In the genomic region with DNA sequence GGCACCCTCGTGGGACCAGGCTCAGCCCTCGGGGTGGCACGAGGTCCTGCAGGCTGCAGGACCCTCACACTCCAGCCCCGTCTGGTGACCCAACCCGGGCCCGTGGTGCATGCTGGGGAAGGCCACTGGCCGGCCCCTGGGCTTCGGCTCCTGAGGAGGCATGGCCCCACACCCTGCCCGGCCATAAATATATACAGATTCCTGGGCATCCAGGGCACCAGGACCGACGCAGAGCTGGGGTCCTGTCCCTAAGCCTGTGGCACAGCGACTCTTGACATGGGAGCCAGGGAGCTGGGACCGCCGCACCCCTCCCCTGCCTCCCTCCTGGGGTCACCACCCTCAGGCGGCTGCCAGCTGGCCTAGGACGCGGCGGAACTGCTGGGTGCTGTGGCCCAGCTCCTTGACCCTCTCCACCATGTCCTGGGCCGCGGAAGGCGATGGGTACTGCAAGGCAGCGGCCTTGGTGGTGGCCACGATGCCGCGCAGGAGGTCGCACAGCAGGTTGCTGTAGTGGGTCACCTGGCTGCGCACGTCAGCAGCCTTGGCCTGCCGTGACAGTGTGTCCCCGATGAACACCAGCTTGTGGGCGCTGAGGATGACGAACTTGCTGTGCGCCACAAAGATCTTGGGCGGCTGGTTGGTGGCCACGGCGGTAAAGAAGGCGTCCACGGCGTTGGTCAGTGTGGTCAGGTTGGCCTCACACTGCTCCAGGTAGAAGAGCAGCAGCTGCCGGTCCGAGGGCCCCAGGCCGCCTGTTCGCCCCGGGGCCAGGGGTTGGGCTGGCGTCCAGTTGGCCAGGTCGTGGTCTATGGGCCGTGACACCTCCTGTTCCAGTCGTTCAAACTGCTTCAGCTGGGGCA, we compare ENCODE assay signal across 15 cellular contexts. TPM values are rescaled to one million over a fixed set of nuclear protein-coding genes. Genes with fewer than 3 reads are reported as not detected.
"Had no signal": no experiment of that assay in that cellular context is flagged by ENCODE, and none has a peak within 500 bp of the region (broad histone marks: within the 10 kb centered on the region; RNA-seq: fewer than 3 reads in every experiment).

No MANE protein-coding gene starts in this region.

- DNase-seq: activated CD4-positive, CD25-positive, alpha-beta regulatory T cell treated with anti-CD3 and anti-CD28 coated beads, Interleukin-2, amount 50 U/mL, for 72 hours; activated naive CD4-positive, alpha-beta T cell treated with anti-CD3 and anti-CD28 coated beads for 36 hours; activated naive CD8-positive, alpha-beta T cell treated with anti-CD3 and anti-CD28 coated beads, Interleukin-2, amount 50 U/mL, for 24 hours; esophagus squamous epithelium; naive thymus-derived CD8-positive, alpha-beta T cell; posterior cingulate gyrus had no signal

- H3K27ac Mint-ChIP-seq: activated naive CD4-positive, alpha-beta T cell treated with anti-CD3 and anti-CD28 coated beads for 36 hours; activated naive CD8-positive, alpha-beta T cell treated with anti-CD3 and anti-CD28 coated beads, Interleukin-2, amount 50 U/mL, for 24 hours; stimulated activated naive CD8-positive, alpha-beta T cell treated with anti-CD3 and anti-CD28 coated beads, Interleukin-15, Interleukin-2, amounts not matched to agents 100 ng/mL and 50 ng/mL, for 24 hours had no signal

- H3K9me3 Mint-ChIP-seq: activated naive CD4-positive, alpha-beta T cell treated with anti-CD3 and anti-CD28 coated beads for 36 hours; activated naive CD8-positive, alpha-beta T cell treated with anti-CD3 and anti-CD28 coated beads, Interleukin-2, amount 50 U/mL, for 24 hours; naive thymus-derived CD8-positive, alpha-beta T cell; stimulated activated naive CD8-positive, alpha-beta T cell treated with anti-CD3 and anti-CD28 coated beads, Interleukin-15, Interleukin-2, amounts not matched to agents 100 ng/mL and 50 ng/mL, for 24 hours had no signal

- H3K9me3 ChIP-seq: esophagus squamous epithelium, mucosa of descending colon, neutrophil had no signal

- H3K36me3 Mint-ChIP-seq: naive thymus-derived CD8-positive, alpha-beta T cell had no signal

- H3K4me3 Mint-ChIP-seq: activated naive CD4-positive, alpha-beta T cell treated with anti-CD3 and anti-CD28 coated beads for 36 hours; activated naive CD8-positive, alpha-beta T cell treated with anti-CD3 and anti-CD28 coated beads, Interleukin-2, amount 50 U/mL, for 24 hours; naive thymus-derived CD8-positive, alpha-beta T cell; stimulated activated naive CD8-positive, alpha-beta T cell treated with anti-CD3 and anti-CD28 coated beads, Interleukin-15, Interleukin-2, amounts not matched to agents 100 ng/mL and 50 ng/mL, for 24 hours had no signal

- H3K36me3 ChIP-seq: neutrophil had no signal

- H3K4me3 ChIP-seq: esophagus squamous epithelium, mucosa of descending colon had no signal

- H3K27ac ChIP-seq: esophagus squamous epithelium, neutrophil had no signal

- ATAC-seq: activated naive CD8-positive, alpha-beta T cell treated with anti-CD3 and anti-CD28 coated beads, Interleukin-2, amount 50 U/mL, for 24 hours; mucosa of descending colon; naive thymus-derived CD8-positive, alpha-beta T cell had no signal

RNA-seq across cellular contexts. Expression of gene CTRB1, which starts 10.6 kb away (rescaled TPM):
- total RNA-seq: activated CD8-positive, alpha-beta memory T cell treated with anti-CD3 and anti-CD28 coated beads for 36 hours; activated naive CD4-positive, alpha-beta T cell treated with anti-CD3 and anti-CD28 coated beads for 36 hours; esophagus squamous epithelium; fibroblast of villous mesenchyme; lung microvascular endothelial cell; naive thymus-derived CD8-positive, alpha-beta T cell; skeletal muscle tissue; temporal lobe; urinary bladder had no signal
- polyA plus RNA-seq: naive thymus-derived CD8-positive, alpha-beta T cell had no signal

RNA-seq across cellular contexts. Expression of gene BCAR1, which starts 22.0 kb away (rescaled TPM):
- polyA plus RNA-seq: naive thymus-derived CD8-positive, alpha-beta T cell had no signal

RNA-seq across cellular contexts. Expression of gene CTRB2, which starts 22.4 kb away (rescaled TPM):
- total RNA-seq: activated CD8-positive, alpha-beta memory T cell treated with anti-CD3 and anti-CD28 coated beads for 36 hours; activated naive CD4-positive, alpha-beta T cell treated with anti-CD3 and anti-CD28 coated beads for 36 hours; esophagus squamous epithelium; fibroblast of villous mesenchyme; lung microvascular endothelial cell; mucosa of descending colon; naive thymus-derived CD8-positive, alpha-beta T cell; skeletal muscle tissue; temporal lobe; urinary bladder had no signal
- polyA plus RNA-seq: naive thymus-derived CD8-positive, alpha-beta T cell had no signal
